ENCODE assay signal across 11 cellular contexts in the genomic region with DNA sequence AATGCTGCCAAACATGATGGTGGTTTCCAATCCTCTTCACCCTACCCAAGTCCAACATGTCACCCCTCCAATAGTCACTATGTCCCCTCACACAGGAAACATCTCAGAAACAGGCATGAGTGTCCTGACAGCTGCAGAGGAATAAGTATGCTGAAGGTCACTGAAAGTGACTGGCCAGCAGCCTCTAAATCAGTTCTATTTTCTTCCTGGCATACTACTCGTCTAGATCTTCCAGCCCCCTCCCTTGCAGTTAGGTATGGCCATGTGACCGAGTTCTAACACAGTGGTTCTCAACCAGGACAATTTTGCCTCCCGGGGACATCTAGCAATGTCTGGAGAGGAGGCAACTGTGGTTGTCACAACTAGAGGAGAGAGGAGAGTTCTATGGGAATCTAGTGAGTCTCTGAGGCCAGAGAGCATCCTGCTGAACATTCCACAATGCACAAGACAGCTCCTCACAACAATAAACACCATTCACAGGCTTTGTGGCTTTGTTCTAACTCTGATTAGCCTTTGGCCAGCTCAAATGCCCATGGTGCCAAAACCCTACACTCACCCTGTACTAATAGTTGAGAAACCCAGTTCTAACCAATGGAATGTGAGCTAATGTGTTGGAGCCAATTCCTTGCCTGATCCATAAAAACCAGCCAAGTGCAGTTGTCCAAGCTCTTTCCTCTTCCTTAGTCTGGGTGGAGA. TPM values are rescaled to one million over a fixed set of nuclear protein-coding genes. Genes with fewer than 3 reads are reported as not detected.
DNase-seq lines count a peak whose midpoint lies in the region; ATAC-seq and TF ChIP-seq lines count a peak whose summit lies in the region.
"Had no signal": no experiment of that assay in that cellular context is flagged by ENCODE, and none has a peak within 500 bp of the region (broad histone marks: within the 10 kb centered on the region; RNA-seq: fewer than 3 reads in every experiment).

No MANE protein-coding gene starts in this region.

- DNase-seq in GM03348 (ENCODE audit: low spot score) (peak; percentile 80), astrocyte of the cerebellum (ENCODE audit: low read depth) (peak; percentile 81), heart right ventricle (no peak), psoas muscle (peak in 1 of 2 donors; percentile 54), dermis blood vessel endothelial cell (no peak), retina (no peak), esophagus squamous epithelium (lab: John Stamatoyannopoulos, UW) (no peak)
- DNase-seq in stimulated activated CD4-positive, alpha-beta T cell treated with anti-CD3 and anti-CD28 coated beads, Interleukin-4, amount 100 ng/mL, for 4 hours: no peak
- DNase-seq: DMS79, mesendoderm had no signal

- TF ChIP-seq POLR2A in esophagus squamous epithelium (IDR thresholded peaks at IDR 0.05): no peak

- 40 to 45% methylated on average over 3 of the region's 3 CpGs for WGBS in heart right ventricle, 2 donors
- WGBS in psoas muscle, 3 donors: 15 to 36% (median 18%) methylated on average over 3 of the region's 3 CpGs
- 59 to 61% methylated on average over 3 of the region's 3 CpGs for WGBS in esophagus squamous epithelium, 2 donors

- H3K36me3 ChIP-seq in heart right ventricle: no peaks in the 10 kb centered on the region
- no peaks in the 10 kb centered on the region for H3K36me3 ChIP-seq in psoas muscle (ENCODE audit: insufficient read depth in 1 of 2, low read depth in 1 of 2)
- H3K36me3 ChIP-seq in esophagus squamous epithelium: no peaks in the 10 kb centered on the region

- no peaks in the 10 kb centered on the region for H3K27me3 ChIP-seq in heart right ventricle
- no peaks in the 10 kb centered on the region for H3K27me3 ChIP-seq in psoas muscle (ENCODE audit: insufficient read depth in 3 of 3, low read length in 2 of 3)
- H3K27me3 ChIP-seq in esophagus squamous epithelium: peaks cover 0 to 17% (median 0%) of the 10 kb centered on the region in 4 donors

- TF ChIP-seq CTCF in astrocyte of the cerebellum (IDR thresholded peaks at IDR 0.05; ENCODE audit: low read depth, low read length, missing control alignments) (no peak), heart right ventricle (IDR thresholded peaks at IDR 0.05) (no peak), psoas muscle (IDR thresholded peaks at IDR 0.05) (no peak), esophagus squamous epithelium (IDR thresholded peaks at IDR 0.05) (no peak)

- ATAC-seq in heart right ventricle (peak in 6 of 8 donors; percentile 21 to 71 (median 44)), psoas muscle (peak; percentile 34 to 69 (median 56))
- ATAC-seq: GM12878 had no signal

- H3K9me3 ChIP-seq in heart right ventricle: peaks cover 0 to 11% (median 4%) of the 10 kb centered on the region in 11 donors
- peaks cover 4% of the 10 kb centered on the region for H3K9me3 ChIP-seq in psoas muscle
- peaks cover 0 to 10% (median 0%) of the 10 kb centered on the region in 3 donors for H3K9me3 ChIP-seq in esophagus squamous epithelium

- H3K4me3 ChIP-seq in astrocyte of the cerebellum (ENCODE audit: low read depth, low read length) (no peak overlapping the region), heart right ventricle (no peak overlapping the region), psoas muscle (no peak overlapping the region), esophagus squamous epithelium (no peak overlapping the region)
- H3K4me3 ChIP-seq: GM12878 had no signal

- in situ Hi-C loops in astrocyte of the cerebellum (cut with HindIII; ENCODE audit: low sequenced_read_pairs): no loop called here

- intact Hi-C loops in heart right ventricle (cut with DNase I): no loop called here
- intact Hi-C loops in psoas muscle (cut with DNase I): no loop called here
- intact Hi-C loops in esophagus squamous epithelium (cut with DNase I): no loop called here

- peak overlapping the region in 2 of 10 donors; percentile 0 to 16 for H3K27ac ChIP-seq in heart right ventricle
- peak overlapping the region; percentile 1 for H3K27ac ChIP-seq in psoas muscle
- H3K27ac ChIP-seq in esophagus squamous epithelium: peak overlapping the region in 2 of 4 donors; percentile 39 to 65

- H3K4me1 ChIP-seq in heart right ventricle (peaks cover 0 to 13% (median 5%) of the 10 kb centered on the region in 9 donors), psoas muscle (peaks cover 4% of the 10 kb centered on the region), esophagus squamous epithelium (no peaks in the 10 kb centered on the region)

RNA-seq across cellular contexts. Expression of gene ID2, which starts 12.6 kb away (rescaled TPM):
- total RNA-seq in heart right ventricle (10 to 100 TPM; 20.8 to 49.7 (median 27.2) TPM), psoas muscle (10 to 100 TPM in 2 of 4 donors, 1 to 10 TPM in 2; 4.1 to 15.4 (median 11.8) TPM), dermis blood vessel endothelial cell (31.4 and 68.2 TPM in 2 replicates), esophagus squamous epithelium (10 to 100 TPM; 16.1 to 82.0 (median 34.2) TPM)
- polyA plus RNA-seq in heart right ventricle (100 to 1,000 TPM in 1 of 2 donors, 10 to 100 TPM in 1; 70.3 to 113 TPM), psoas muscle (10 to 100 TPM in 2 of 3 donors, 1 to 10 TPM in 1; 7.7 to 33.0 (median 19.5) TPM)

Comparison
In these comparisons a context has a peak if more than half of its experiments do, and no peak if none do; other contexts are left out.
1. DNase-seq: peak in GM03348 (single experiment) and astrocyte of the cerebellum (single experiment); none in heart right ventricle (0 of 2), dermis blood vessel endothelial cell (single experiment), retina (single experiment), esophagus squamous epithelium (single experiment) and stimulated activated CD4-positive, alpha-beta T cell treated with anti-CD3 and anti-CD28 coated beads, Interleukin-4, amount 100 ng/mL, for 4 hours (0 of 2).